In the genomic region with DNA sequence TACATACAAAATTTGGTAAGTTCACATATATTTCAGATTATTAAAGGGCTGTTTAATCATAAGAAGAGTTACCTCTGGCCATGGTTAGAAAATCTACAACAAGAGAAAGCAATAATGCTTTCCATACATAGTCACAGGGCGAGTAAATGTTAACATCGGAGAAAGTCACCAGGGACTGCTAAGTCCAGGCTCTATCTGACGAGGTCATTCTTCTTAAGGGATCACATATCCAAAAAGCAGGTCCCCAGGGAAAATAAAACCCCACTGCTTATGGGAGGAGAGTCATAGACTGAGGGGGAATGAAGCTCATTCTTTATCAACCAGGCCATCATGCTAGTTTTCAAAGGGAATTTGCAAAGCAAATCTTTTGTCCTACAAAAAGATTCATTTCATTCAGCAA, we compare ENCODE assay signal across 15 cellular contexts. TPM values are rescaled to one million over a fixed set of nuclear protein-coding genes. Genes with fewer than 3 reads are reported as not detected.
DNase-seq lines count a peak whose midpoint lies in the region; ATAC-seq and TF ChIP-seq lines count a peak whose summit lies in the region.
"Had no signal": no experiment of that assay in that cellular context is flagged by ENCODE, and none has a peak within 500 bp of the region (broad histone marks: within the 10 kb centered on the region; RNA-seq: fewer than 3 reads in every experiment).

No MANE protein-coding gene starts in this region.

- no peak overlapping the region for H3K4me2 ChIP-seq in fibroblast of lung (ENCODE audit: extremely low read depth, insufficient read depth, low read length)

- H3K4me3 ChIP-seq in fibroblast of lung (replicated peaks in 1 of 4; ENCODE audit: control extremely low read depth in 1 of 4, insufficient read depth in 1 of 4, low read depth in 3 of 4, low read length in 4 of 4) = no peak overlapping the region
- H3K4me3 ChIP-seq in body of pancreas = no peak overlapping the region
- H3K4me3 ChIP-seq: uterus had no signal

- TF ChIP-seq CTCF in fibroblast of lung (conservative IDR thresholded peaks at IDR 0.05 in 1 of 2, IDR thresholded peaks at IDR 0.05 in 1 of 2; ENCODE audit: low read depth in 1 of 2, low read length in 2 of 2) (no peak), osteocyte (IDR thresholded peaks at IDR 0.05) (no peak), body of pancreas (IDR thresholded peaks at IDR 0.05) (no peak)

- TF ChIP-seq POLR2A in body of pancreas (IDR thresholded peaks at IDR 0.05) = no peak

- H3K36me3 Mint-ChIP-seq in activated T-cell treated with anti-CD3 and anti-CD28 coated beads, Interleukin-2, amount 50 U/mL, for 4 hours (ENCODE audit: insufficient read depth) = no peaks in the 10 kb centered on the region
- H3K36me3 Mint-ChIP-seq in osteocyte (ENCODE audit: unreplicated experiment) = no peaks in the 10 kb centered on the region

- H3K36me3 ChIP-seq in fibroblast of lung (ENCODE audit: control insufficient read depth, insufficient read depth, low read length) (no peaks in the 10 kb centered on the region), body of pancreas (replicated peaks in 1 of 2; ENCODE audit: insufficient read depth in 1 of 2, low read depth in 2 of 2) (no peaks in the 10 kb centered on the region)
- H3K36me3 ChIP-seq: uterus had no signal

- H3K27ac Mint-ChIP-seq in osteocyte (ENCODE audit: unreplicated experiment) = peak overlapping the region; percentile 21

- H3K27me3 Mint-ChIP-seq in activated T-cell treated with anti-CD3 and anti-CD28 coated beads, Interleukin-2, amount 50 U/mL, for 4 hours (ENCODE audit: low read depth) = no peaks in the 10 kb centered on the region
- H3K27me3 Mint-ChIP-seq in osteocyte (ENCODE audit: unreplicated experiment) = no peaks in the 10 kb centered on the region

- ATAC-seq in activated T-cell treated with anti-CD3 and anti-CD28 coated beads, Interleukin-2, amount 50 U/mL, for 4 hours = no peak
- ATAC-seq in body of pancreas = no peak

- peaks cover 1% of the 10 kb centered on the region for H4K20me1 ChIP-seq in fibroblast of lung (ENCODE audit: control insufficient read depth, extremely low read depth, insufficient read depth, low read length)

- H3K27me3 ChIP-seq in fibroblast of lung (ENCODE audit: control insufficient read depth, insufficient read depth, low read length) = no peaks in the 10 kb centered on the region
- H3K27me3 ChIP-seq in body of pancreas = no peaks in the 10 kb centered on the region
- H3K27me3 ChIP-seq: uterus had no signal

- H3K79me2 ChIP-seq in fibroblast of lung (ENCODE audit: control insufficient read depth, insufficient read depth, low read length) = peaks cover 69% of the 10 kb centered on the region

- no peak for DNase-seq in activated T-cell treated with anti-CD3 and anti-CD28 coated beads, Interleukin-2, amount 50 U/mL, for 4 hours
- DNase-seq in activated T-cell treated with anti-CD3 and anti-CD28 coated beads, Interleukin-2, amount 50 U/mL, for 48 hours = no peak
- DNase-seq in NCI-H69 (lab: John Stamatoyannopoulos, UW) = peak; percentile 29
- peak; percentile 6 to 11 for DNase-seq in fibroblast of lung (ENCODE audit: low read depth in 2 of 2)
- DNase-seq in osteocyte (ENCODE audit: extremely low spot score, unreplicated experiment) = no peak
- DNase-seq in cerebellum (ENCODE audit: low spot score) = no peak
- no peak for DNase-seq in iPS-NIHi11 (ENCODE audit: low spot score)
- DNase-seq in body of pancreas = no peak
- DNase-seq: ACHN, activated gamma-delta T cell, cerebellar nuclear complex, DMS79 treated with DMSO at 0.1 percent for 48 hours, erythroblast, NCI-H1105, uterus had no signal

- no peaks in the 10 kb centered on the region for H3K9me3 ChIP-seq in fibroblast of lung (ENCODE audit: control insufficient read depth, insufficient read depth, low read depth, low read length)
- no peaks in the 10 kb centered on the region for H3K9me3 ChIP-seq in body of pancreas
- H3K9me3 ChIP-seq: uterus had no signal

- WGBS in body of pancreas, 2 donors = 42 to 75% methylated on average over 3 of the region's 3 CpGs

- H3K27ac ChIP-seq in fibroblast of lung (ENCODE audit: insufficient read depth, low read length) (no peak overlapping the region), body of pancreas (no peak overlapping the region)
- H3K27ac ChIP-seq: uterus had no signal

- H3K4me1 ChIP-seq in fibroblast of lung (ENCODE audit: control insufficient read depth, extremely low read depth, insufficient read depth, low read length) = peaks cover 7% of the 10 kb centered on the region
- peaks cover 49% of the 10 kb centered on the region for H3K4me1 ChIP-seq in body of pancreas

- H2AFZ ChIP-seq in fibroblast of lung (ENCODE audit: low read length) = no peak overlapping the region

- peak overlapping the region; percentile 4 for H3K4me3 Mint-ChIP-seq in activated T-cell treated with anti-CD3 and anti-CD28 coated beads, Interleukin-2, amount 50 U/mL, for 4 hours
- no peak overlapping the region for H3K4me3 Mint-ChIP-seq in osteocyte (ENCODE audit: unreplicated experiment)

- intact Hi-C loops in body of pancreas (cut with DNase I) = no loop called here

- H3K4me1 Mint-ChIP-seq in activated T-cell treated with anti-CD3 and anti-CD28 coated beads, Interleukin-2, amount 50 U/mL, for 4 hours (ENCODE audit: low read depth) = peaks cover 59% of the 10 kb centered on the region
- peaks cover 44% of the 10 kb centered on the region for H3K4me1 Mint-ChIP-seq in osteocyte (ENCODE audit: unreplicated experiment)

- no peak overlapping the region for H3K9ac ChIP-seq in fibroblast of lung (ENCODE audit: insufficient read depth, low read length)

- H3K9me3 Mint-ChIP-seq in activated T-cell treated with anti-CD3 and anti-CD28 coated beads, Interleukin-2, amount 50 U/mL, for 4 hours = no peaks in the 10 kb centered on the region
- no peaks in the 10 kb centered on the region for H3K9me3 Mint-ChIP-seq in osteocyte (ENCODE audit: unreplicated experiment)

RNA-seq across cellular contexts. Expression of gene PCYT1A, which starts 3.1 kb away (rescaled TPM):
- total RNA-seq in activated T-cell treated with anti-CD3 and anti-CD28 coated beads, Interleukin-2, amount 50 U/mL, for 4 hours = 10 to 100 TPM; 53.5 to 66.9 (median 56.2) TPM
- total RNA-seq in fibroblast of lung (42.4 and 73.8 TPM in 2 replicates), osteocyte (65.1 and 66.2 TPM in 2 replicates), cerebellum (36.6 TPM), body of pancreas (10 to 100 TPM; 30.9 to 47.8 TPM)
- polyA plus RNA-seq in fibroblast of lung = 68.9 and 70.2 TPM in 2 replicates
- polyA plus RNA-seq in fibroblast of lung (2012) = 57.9 and 61.0 TPM in 2 replicates
- 243 and 357 TPM in 2 replicates for polyA minus RNA-seq in fibroblast of lung (ENCODE audit: low replicate concordance)

RNA-seq across cellular contexts. Expression of gene DYNLT2B, which starts 33.6 kb away (rescaled TPM):
- 1 to 10 TPM; 6.0 to 7.7 (median 6.8) TPM for total RNA-seq in activated T-cell treated with anti-CD3 and anti-CD28 coated beads, Interleukin-2, amount 50 U/mL, for 4 hours
- 5.1 and 9.1 TPM in 2 replicates for total RNA-seq in fibroblast of lung
- 8.4 and 13.0 TPM in 2 replicates for polyA plus RNA-seq in fibroblast of lung
- polyA plus RNA-seq in fibroblast of lung (2012) = 13.9 and 19.5 TPM in 2 replicates
- 0.59 TPM in 1 of 2 replicates, not detected in the other for polyA minus RNA-seq in fibroblast of lung (ENCODE audit: low replicate concordance)
- total RNA-seq in osteocyte = 19.5 and 20.9 TPM in 2 replicates
- total RNA-seq in cerebellum = 31.5 TPM
- 1 to 10 TPM; 5.6 to 8.3 TPM for total RNA-seq in body of pancreas

RNA-seq across cellular contexts. Expression of gene TM4SF19, which starts 53.8 kb away (rescaled TPM):
- total RNA-seq in activated T-cell treated with anti-CD3 and anti-CD28 coated beads, Interleukin-2, amount 50 U/mL, for 4 hours = not detected
- not detected in 2 replicates for total RNA-seq in fibroblast of lung
- 0.08 TPM in 1 of 2 replicates, not detected in the other for polyA plus RNA-seq in fibroblast of lung
- polyA plus RNA-seq in fibroblast of lung (2012) = not detected in 2 replicates
- polyA minus RNA-seq in fibroblast of lung (ENCODE audit: low replicate concordance) = not detected in 2 replicates
- total RNA-seq in osteocyte = not detected in 2 replicates
- not detected for total RNA-seq in cerebellum
- not detected for total RNA-seq in body of pancreas
- total RNA-seq: uterus had no signal

Comparison
In these comparisons a context has a peak if more than half of its experiments do, and no peak if none do; other contexts are left out.
1. DNase-seq: peak in NCI-H69 (single experiment) and fibroblast of lung (2 of 2); none in activated T-cell treated with anti-CD3 and anti-CD28 coated beads, Interleukin-2, amount 50 U/mL, for 4 hours (single experiment), activated T-cell treated with anti-CD3 and anti-CD28 coated beads, Interleukin-2, amount 50 U/mL, for 48 hours (0 of 2), osteocyte (single experiment), cerebellum (single experiment), iPS-NIHi11 (single experiment) and body of pancreas (0 of 4).